ENCODE assay signal across 19 cellular contexts in the genomic region with DNA sequence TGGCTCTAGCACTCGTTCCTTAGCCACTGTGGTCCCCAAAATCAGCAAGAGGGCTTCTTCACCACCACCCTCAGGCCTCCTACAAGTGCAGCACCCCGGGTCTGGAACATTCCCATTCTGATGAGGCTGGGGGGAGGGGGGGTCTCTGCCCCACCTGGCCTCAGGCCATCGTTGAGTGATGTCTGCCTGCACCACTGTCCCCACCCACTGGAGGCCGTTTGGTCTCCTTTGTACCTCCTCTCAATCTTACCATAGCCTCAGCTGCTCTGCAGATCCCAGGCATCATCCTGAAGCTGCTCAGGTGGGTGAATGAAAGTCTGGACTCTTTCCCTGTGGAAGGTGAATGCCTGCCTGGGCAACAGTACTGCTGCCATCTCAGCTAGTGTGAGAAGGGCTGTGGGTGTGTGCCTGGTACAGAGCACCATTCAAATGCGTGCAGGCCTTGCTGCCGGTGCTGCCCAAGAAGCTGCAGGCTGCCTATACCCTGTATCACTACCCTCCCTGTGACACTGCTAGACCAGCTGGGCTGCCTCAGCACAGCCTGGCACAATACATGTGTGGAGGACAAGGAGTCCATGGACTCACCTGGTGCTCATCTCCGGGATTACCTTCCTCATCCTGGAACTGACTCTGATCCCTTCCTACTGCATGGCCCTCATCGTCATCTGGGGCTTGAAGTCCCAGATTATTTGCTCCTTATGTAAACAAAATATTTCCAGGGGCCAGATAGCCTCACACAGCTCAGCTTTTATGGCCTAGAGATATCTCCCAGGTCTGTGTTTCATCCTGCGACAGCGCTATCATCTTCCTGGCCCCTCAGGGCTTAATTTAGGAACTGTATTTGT.
"Had no signal": no experiment of that assay in that cellular context is flagged by ENCODE, and none has a peak within 500 bp of the region (broad histone marks: within the 10 kb centered on the region; RNA-seq: fewer than 3 reads in every experiment).

No MANE protein-coding gene starts in this region.

- H3K4me3 Mint-ChIP-seq: activated CD4-positive, alpha-beta memory T cell treated with anti-CD3 and anti-CD28 coated beads for 36 hours; activated naive CD8-positive, alpha-beta T cell; activated T-cell treated with anti-CD3 and anti-CD28 coated beads, Interleukin-2, amount 50 U/mL, for 4 hours; nephron progenitor cell; stimulated activated effector memory CD8-positive, alpha-beta T cell treated with anti-CD3 and anti-CD28 coated beads, Interleukin-12 subunit alpha, Interleukin-12 subunit beta, amount 100 ng/mL, for 72 hours; T-cell; type B pancreatic cell had no signal

- H3K27ac Mint-ChIP-seq: activated CD4-positive, alpha-beta memory T cell treated with anti-CD3 and anti-CD28 coated beads for 36 hours; activated naive CD8-positive, alpha-beta T cell; nephron progenitor cell; stimulated activated effector memory CD8-positive, alpha-beta T cell treated with anti-CD3 and anti-CD28 coated beads, Interleukin-12 subunit alpha, Interleukin-12 subunit beta, amount 100 ng/mL, for 72 hours; T-cell had no signal

- H3K27ac ChIP-seq: esophagus muscularis mucosa, pancreas, skin epidermis had no signal

- H3K4me3 ChIP-seq: esophagus muscularis mucosa, pancreas, skin epidermis had no signal

- H3K4me1 Mint-ChIP-seq: stimulated activated effector memory CD8-positive, alpha-beta T cell treated with anti-CD3 and anti-CD28 coated beads, Interleukin-12 subunit alpha, Interleukin-12 subunit beta, amount 100 ng/mL, for 72 hours; T-cell had no signal

- H3K36me3 Mint-ChIP-seq: activated CD4-positive, alpha-beta memory T cell treated with anti-CD3 and anti-CD28 coated beads for 36 hours; activated naive CD8-positive, alpha-beta T cell; stimulated activated effector memory CD8-positive, alpha-beta T cell treated with anti-CD3 and anti-CD28 coated beads, Interleukin-12 subunit alpha, Interleukin-12 subunit beta, amount 100 ng/mL, for 72 hours; T-cell; type B pancreatic cell had no signal

- H3K9me3 ChIP-seq: esophagus muscularis mucosa had no signal

- H3K4me1 ChIP-seq: esophagus muscularis mucosa, pancreas had no signal

- DNase-seq: activated CD4-positive, alpha-beta memory T cell treated with anti-CD3 and anti-CD28 coated beads for 36 hours; activated effector memory CD4-positive, alpha-beta T cell treated with anti-CD3 and anti-CD28 coated beads, Interleukin-2, amount 50 U/mL, for 16 hours; activated T-cell treated with anti-CD3 and anti-CD28 coated beads, Interleukin-2, amount 50 U/mL, for 4 hours; anterior cingulate cortex; foreskin fibroblast; head of caudate nucleus; mammary epithelial cell; nephron progenitor cell; pancreas; retina; T-cell; T1000 had no signal

- H3K9me3 Mint-ChIP-seq: activated CD4-positive, alpha-beta memory T cell treated with anti-CD3 and anti-CD28 coated beads for 36 hours; activated T-cell treated with anti-CD3 and anti-CD28 coated beads, Interleukin-2, amount 50 U/mL, for 4 hours; nephron progenitor cell; stimulated activated effector memory CD8-positive, alpha-beta T cell treated with anti-CD3 and anti-CD28 coated beads, Interleukin-12 subunit alpha, Interleukin-12 subunit beta, amount 100 ng/mL, for 72 hours; T-cell; type B pancreatic cell had no signal

- FAIRE-seq: islet of Langerhans, pancreas had no signal

- H3K27me3 ChIP-seq: esophagus muscularis mucosa, pancreas had no signal

- H3K36me3 ChIP-seq: esophagus muscularis mucosa, pancreas had no signal

- ATAC-seq: activated T-cell treated with anti-CD3 and anti-CD28 coated beads, Interleukin-2, amount 50 U/mL, for 4 hours; left lobe of liver; pancreas; stimulated activated effector memory CD8-positive, alpha-beta T cell treated with anti-CD3 and anti-CD28 coated beads, Interleukin-12 subunit alpha, Interleukin-12 subunit beta, amount 100 ng/mL, for 72 hours; T-cell had no signal

- H3K27me3 Mint-ChIP-seq: activated CD4-positive, alpha-beta memory T cell treated with anti-CD3 and anti-CD28 coated beads for 36 hours; type B pancreatic cell had no signal
